ENCODE assay signal across 1 cellular context in the genomic region with DNA sequence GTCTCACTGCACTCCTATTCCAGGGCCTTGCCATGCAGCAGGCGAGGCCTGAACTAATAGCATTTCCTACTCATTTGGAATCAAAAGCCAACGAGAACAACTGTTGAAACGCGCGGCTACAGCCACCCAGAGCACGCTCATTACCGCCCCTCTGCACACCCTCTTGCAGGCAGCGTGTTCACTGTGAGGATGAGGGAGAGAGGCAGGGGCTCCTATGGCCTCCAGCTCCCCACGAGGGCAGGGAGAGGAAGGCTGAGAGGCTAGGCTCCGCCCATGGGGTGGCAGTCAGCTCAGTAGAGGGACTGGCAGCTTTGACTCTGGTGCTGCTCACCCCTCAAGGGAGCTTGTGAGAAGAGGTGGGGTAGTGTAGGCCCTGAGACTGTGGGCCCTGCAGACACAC.
TF ChIP-seq lines count a peak whose summit lies in the region.

No MANE protein-coding gene starts in this region.

TF ChIP-seq in H1, 55 proteins besides CTCF, POLR2A, EP300 and RAD21:
- TF ChIP-seq TAF1 (IDR thresholded peaks at IDR 0.05; ENCODE audit: low read depth, low read length) (no peak), EGR1 (IDR thresholded peaks at IDR 0.05; ENCODE audit: borderline replicate concordance, low read depth, low read length) (no peak), ASH2L (IDR thresholded peaks at IDR 0.05; ENCODE audit: low read length) (no peak), EZH2 (IDR thresholded peaks at IDR 0.05; ENCODE audit: low read depth, low read length, severe bottlenecking) (no peak), SAP30 (IDR thresholded peaks at IDR 0.05; ENCODE audit: insufficient read depth, insufficient replicate concordance, low read length) (no peak), TAF7 (optimal IDR thresholded peaks at IDR 0.05; ENCODE audit: borderline replicate concordance, low read depth, low read length) (no peak)
